21 cellular contexts compared by ENCODE assay signal in the genomic region with DNA sequence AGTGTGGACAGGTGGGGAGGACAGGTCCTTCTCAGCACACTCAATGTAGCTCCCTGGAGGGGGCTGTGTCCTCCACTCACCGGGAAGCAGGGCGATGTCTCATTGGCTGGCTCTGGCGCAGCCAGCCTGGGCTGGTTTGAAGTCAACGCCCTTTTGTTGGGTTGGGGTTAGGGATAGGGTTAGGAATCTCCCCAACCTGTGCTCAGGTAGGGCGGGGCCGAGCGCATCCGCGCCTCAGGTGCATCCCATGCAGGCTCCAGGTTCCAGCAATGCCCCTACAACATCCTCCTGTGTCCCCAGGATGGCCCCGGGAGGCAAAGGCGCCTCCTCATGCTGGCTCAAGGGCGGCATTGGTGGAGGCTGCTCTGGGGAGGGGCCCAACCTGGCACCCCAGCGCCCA.
"Had no signal": no experiment of that assay in that cellular context is flagged by ENCODE, and none has a peak within 500 bp of the region (broad histone marks: within the 10 kb centered on the region; RNA-seq: fewer than 3 reads in every experiment).

No MANE protein-coding gene starts in this region.

- H3K27ac ChIP-seq: coronary artery, epithelial cell of prostate, left lung, testis, uterus had no signal

- H3K4me1 ChIP-seq: left lung, uterus had no signal

- H3K9me3 ChIP-seq: left lung, testis, uterus had no signal

- DNase-seq: activated CD4-positive, alpha-beta T cell treated with anti-CD3 and anti-CD28 coated beads, Interleukin-2, amount 50 U/mL, for 4 hours; activated CD8-positive, alpha-beta memory T cell treated with anti-CD3 and anti-CD28 coated beads, Interleukin-2, amount 50 U/mL, for 48 hours; activated naive CD4-positive, alpha-beta T cell treated with Interleukin-2 at 50 U/mL for 16 hours; activated T-cell treated with anti-CD3 and anti-CD28 coated beads, Interleukin-2, amount 50 U/mL, for 4 hours; amygdala; cerebellar nuclear complex; kidney glomerular epithelial cell; left lung; occipital lobe; small intestine; stimulated activated CD4-positive, alpha-beta T cell treated with anti-CD3 and anti-CD28 coated beads, Interleukin-2, amount 100 ng/mL, for 24 hours; stimulated activated naive CD4-positive, alpha-beta T cell; testis; trophoblast cell; uterus had no signal

- H3K36me3 Mint-ChIP-seq: naive thymus-derived CD4-positive, alpha-beta T cell had no signal

- H3K36me3 ChIP-seq: left lung, uterus had no signal

- H3K27me3 ChIP-seq: testis, uterus had no signal

- H3K4me3 Mint-ChIP-seq: activated T-cell treated with anti-CD3 and anti-CD28 coated beads, Interleukin-2, amount 50 U/mL, for 4 hours; neural crest cell had no signal

- ATAC-seq: activated T-cell treated with anti-CD3 and anti-CD28 coated beads, Interleukin-2, amount 50 U/mL, for 4 hours; left lung; naive thymus-derived CD4-positive, alpha-beta T cell; sciatic nerve had no signal

- H3K4me3 ChIP-seq: coronary artery, left lung, lung, testis, uterus had no signal

- H3K9me3 Mint-ChIP-seq: activated T-cell treated with anti-CD3 and anti-CD28 coated beads, Interleukin-2, amount 50 U/mL, for 4 hours; naive thymus-derived CD4-positive, alpha-beta T cell; neural crest cell had no signal
